In genomic region chr4:2222838-2223237, GRCh38 we compare ENCODE assay signal across 22 cellular contexts. TPM values are rescaled to one million over a fixed set of nuclear protein-coding genes. Genes with fewer than 3 reads are reported as not detected.
A peak's percentile ranks its signal among the peaks of the same experiment; 100 is the strongest.
DNase-seq lines count a peak whose midpoint lies in the region; ATAC-seq and TF ChIP-seq lines count a peak whose summit lies in the region.
"Had no signal": no experiment of that assay in that cellular context is flagged by ENCODE, and none has a peak within 500 bp of the region (broad histone marks: within the 10 kb centered on the region; RNA-seq: fewer than 3 reads in every experiment).

No MANE protein-coding gene starts in this region.

- no peaks in the 10 kb centered on the region for H3K9me3 Mint-ChIP-seq in H9
- H3K9me3 Mint-ChIP-seq: activated naive CD4-positive, alpha-beta T cell treated with anti-CD3 and anti-CD28 coated beads, Interleukin-2, amount 50 U/mL, for 72 hours; activated T-helper 1 cell treated with anti-CD3 and anti-CD28 coated beads, Interleukin-12 subunit alpha, Interleukin-12 subunit beta, Interleukin-2, Interleukin-4 antibody, amounts not matched to agents 30 ng/mL and 10 ng/mL and 1 ng/mL, durations not matched to agents 14 hours and 24 hours and 36 hours; IgD-negative memory B cell; stimulated activated naive B cell treated with anti-CD40 and anti-IgM and Interleukin-4, amounts not matched to agents 10 μg/mL and 1 μg/mL and 100 μg/mL, for 72 hours had no signal

- no peaks in the 10 kb centered on the region for H3K36me3 Mint-ChIP-seq in H9 (ENCODE audit: insufficient read depth in 1 of 3, low read depth in 3 of 3)
- H3K36me3 Mint-ChIP-seq: activated naive CD4-positive, alpha-beta T cell treated with anti-CD3 and anti-CD28 coated beads, Interleukin-2, amount 50 U/mL, for 72 hours had no signal

- H2BK120ac ChIP-seq in H9 (ENCODE audit: low read depth, low read length, poor library complexity, severe bottlenecking) = no peak overlapping the region

- H2AFZ ChIP-seq in H9 (ENCODE audit: low read length) (no peak overlapping the region), PC-3 (ENCODE audit: low read length) (no peak overlapping the region)

- no peak overlapping the region for H2BK12ac ChIP-seq in H9 (ENCODE audit: insufficient read length, low read depth, low read length)

- H3F3A ChIP-seq in PC-3 (ENCODE audit: low read length, unreplicated experiment) = no peaks in the 10 kb centered on the region

- H3K9me2 ChIP-seq in PC-3 (replicated peaks; ENCODE audit: low read length) = no peaks in the 10 kb centered on the region

- H3K4me1 ChIP-seq in H9 (ENCODE audit: insufficient read depth, low read length) (peaks cover 17% of the 10 kb centered on the region), PC-3 (ENCODE audit: insufficient read depth, low read length) (peaks cover 21% of the 10 kb centered on the region; the same call in 1 of the 2 replicates)
- H3K4me1 ChIP-seq: BLaER1 had no signal

- H3K4me3 ChIP-seq in PC-3 (ENCODE audit: low read length) = no peak overlapping the region
- H3K4me3 ChIP-seq: BLaER1, suprapubic skin had no signal

- H3K4me1 Mint-ChIP-seq in H9 = peaks cover 40% of the 10 kb centered on the region in 2 experiments

- no peak overlapping the region for H2BK5ac ChIP-seq in H9 (ENCODE audit: insufficient read length, low read length)

- H3K36me3 ChIP-seq in PC-3 (ENCODE audit: low read depth, low read length) = no peaks in the 10 kb centered on the region

- H3K4me3 Mint-ChIP-seq in H9 = peak overlapping the region in 1 of 2 experiments; percentile 69; a peak in 3 of 5 replicates
- H3K4me3 Mint-ChIP-seq: activated T-helper 1 cell treated with anti-CD3 and anti-CD28 coated beads, Interleukin-12 subunit alpha, Interleukin-12 subunit beta, Interleukin-2, Interleukin-4 antibody, amounts not matched to agents 30 ng/mL and 10 ng/mL and 1 ng/mL, durations not matched to agents 14 hours and 24 hours and 36 hours; IgD-negative memory B cell; stimulated activated naive B cell treated with anti-CD40 and anti-IgM and Interleukin-4, amounts not matched to agents 10 μg/mL and 1 μg/mL and 100 μg/mL, for 72 hours had no signal

- H3K14ac ChIP-seq in H9 (ENCODE audit: insufficient read depth, low read length) = no peak overlapping the region

- H3K4me2 ChIP-seq in H9 (ENCODE audit: insufficient read depth, insufficient read length, low read length) (peak overlapping the region; percentile 9), PC-3 (ENCODE audit: low read length) (no peak overlapping the region)
- H3K4me2 ChIP-seq: BLaER1 had no signal

- H3K23me2 ChIP-seq in H9 (ENCODE audit: insufficient read length, low read depth, low read length, poor library complexity, severe bottlenecking) = no peaks in the 10 kb centered on the region

- H2AK5ac ChIP-seq in H9 (ENCODE audit: insufficient read length, low read length) = no peak overlapping the region

- H4K91ac ChIP-seq in H9 (ENCODE audit: insufficient read length, low read depth, low read length) = no peak overlapping the region

- H2BK20ac ChIP-seq in H9 (ENCODE audit: low read depth, low read length, poor library complexity, severe bottlenecking) = no peak overlapping the region

- no peak overlapping the region for H3K4ac ChIP-seq in H9 (ENCODE audit: low read depth, low read length)

- H3K79me1 ChIP-seq in H9 (ENCODE audit: insufficient read depth, low read depth, low read length, poor library complexity, severe bottlenecking) = no peaks in the 10 kb centered on the region

- no peak overlapping the region for H3K23ac ChIP-seq in H9 (ENCODE audit: insufficient read length, low read depth, low read length)

- intact Hi-C loops in PC-3 (cut with micrococcal nuclease) = loop anchor here (5.0 kb wide), 1 partner anchor 239 kb away; no protein-coding TSS in a partner anchor

- no peak overlapping the region for H3T11ph ChIP-seq in H9 (ENCODE audit: low read length)

- H3K27ac ChIP-seq in C4-2B (peak overlapping the region; percentile 53), H9 (ENCODE audit: insufficient read length, low read depth, low read length) (no peak overlapping the region), PC-3 (ENCODE audit: low read length) (no peak overlapping the region), caudate nucleus (ENCODE audit: low read depth, low read length) (no peak overlapping the region)
- H3K27ac ChIP-seq: BLaER1, suprapubic skin had no signal

- H4K20me1 ChIP-seq in H9 (ENCODE audit: control insufficient read depth, insufficient read depth, insufficient read length) = no peaks in the 10 kb centered on the region
- no peaks in the 10 kb centered on the region for H4K20me1 ChIP-seq in PC-3 (ENCODE audit: low read length)

- H3K27me3 ChIP-seq in H9 (ENCODE audit: insufficient read depth, low read length) (no peaks in the 10 kb centered on the region), PC-3 (ENCODE audit: low read length) (no peaks in the 10 kb centered on the region)
- H3K27me3 ChIP-seq: BLaER1, suprapubic skin had no signal

- ATAC-seq in PC-3 = peak; percentile 53
- ATAC-seq in GM21447 (IDR thresholded peaks at IDR 0.05; ENCODE audit: unreplicated experiment) = no peak
- ATAC-seq in HG02981 (IDR thresholded peaks at IDR 0.05; ENCODE audit: unreplicated experiment) = no peak
- ATAC-seq: activated naive CD4-positive, alpha-beta T cell treated with anti-CD3 and anti-CD28 coated beads, Interleukin-2, amount 50 U/mL, for 72 hours; stimulated activated naive B cell treated with anti-CD40 and anti-IgM and Interleukin-4, amounts not matched to agents 10 μg/mL and 1 μg/mL and 100 μg/mL, for 72 hours had no signal

- H3K27ac Mint-ChIP-seq in H9 = peak overlapping the region in 2 of 3 experiments; percentile 50 to 98; a peak in 5 of 7 replicates
- H3K27ac Mint-ChIP-seq: activated T-helper 1 cell treated with anti-CD3 and anti-CD28 coated beads, Interleukin-12 subunit alpha, Interleukin-12 subunit beta, Interleukin-2, Interleukin-4 antibody, amounts not matched to agents 30 ng/mL and 10 ng/mL and 1 ng/mL, durations not matched to agents 14 hours and 24 hours and 36 hours; stimulated activated naive B cell treated with anti-CD40 and anti-IgM and Interleukin-4, amounts not matched to agents 10 μg/mL and 1 μg/mL and 100 μg/mL, for 72 hours had no signal

- no peak overlapping the region for H4K8ac ChIP-seq in H9 (replicated peaks; ENCODE audit: insufficient read length, low read depth, low read length)

- H3K9ac ChIP-seq in H9 (ENCODE audit: extremely low read depth, insufficient read length, low read length) (no peak overlapping the region), PC-3 (ENCODE audit: low read length) (no peak overlapping the region)
- H3K9ac ChIP-seq: BLaER1 had no signal

- no TSS peak for BruUV-seq in PC-3 (replicated peaks; lab: Mats Ljungman, UMichigan)

- CTCF ChIA-PET in PC-3 (lab: Charles Lee) = interaction anchor here (0.6 kb wide), 1 partner anchor 135 kb away, joined by 3 read pairs; no protein-coding TSS in a partner anchor

- DNase-seq in H9 (no peak), PC-3 (peak; percentile 57), left kidney (ENCODE audit: low read depth, low spot score) (peak; percentile 77), T1000 (lab: John Stamatoyannopoulos, UW) (no peak), caudate nucleus (lab: John Stamatoyannopoulos, UW) (no peak)
- DNase-seq: ACHN; activated CD4-positive, alpha-beta T cell treated with anti-CD3 and anti-CD28 coated beads, Interleukin-2, amount 50 U/mL, for 1 hour; Calu3; mesenchymal stem cell; NCI-H226; nucleus accumbens; stimulated activated CD4-positive, alpha-beta T cell treated with anti-CD3 and anti-CD28 coated beads, Interleukin-12 subunit alpha, Interleukin-12 subunit beta, amount 100 ng/mL, for 4 hours; stimulated activated CD4-positive, alpha-beta T cell treated with anti-CD3 and anti-CD28 coated beads, Interleukin-4, amount 100 ng/mL, for 24 hours; stimulated activated naive B cell treated with anti-CD40 and anti-IgM and Interleukin-4, amounts not matched to agents 10 μg/mL and 1 μg/mL and 100 μg/mL, for 72 hours had no signal

- no peak overlapping the region for H3K18ac ChIP-seq in H9 (ENCODE audit: insufficient read length, low read depth, low read length)

- POLR2A ChIA-PET in PC-3 (lab: Charles Lee; ENCODE audit: unreplicated experiment) = interaction anchor here (0.5 kb wide), 1 partner anchor 313 kb away, joined by 3 read pairs; no protein-coding TSS in a partner anchor

- H3K9me3 ChIP-seq in H9 (ENCODE audit: control insufficient read depth, low read depth, low read length) (no peaks in the 10 kb centered on the region), PC-3 (ENCODE audit: low read length) (no peaks in the 10 kb centered on the region)
- H3K9me3 ChIP-seq: BLaER1, suprapubic skin had no signal

- no peak overlapping the region for H3K56ac ChIP-seq in H9 (ENCODE audit: insufficient read length, low read depth, low read length)

- no peaks in the 10 kb centered on the region for H3K27me3 Mint-ChIP-seq in H9 (ENCODE audit: low read depth)
- H3K27me3 Mint-ChIP-seq: IgD-negative memory B cell; stimulated activated naive B cell treated with anti-CD40 and anti-IgM and Interleukin-4, amounts not matched to agents 10 μg/mL and 1 μg/mL and 100 μg/mL, for 72 hours had no signal

- H4K5ac ChIP-seq in H9 (ENCODE audit: insufficient read length, low read depth, low read length) = no peak overlapping the region

- H3K79me2 ChIP-seq in H9 (ENCODE audit: insufficient read depth, low read length) = no peaks in the 10 kb centered on the region; the same call in 1 of the 2 replicates
- H3K79me2 ChIP-seq in PC-3 (ENCODE audit: low read length) = no peaks in the 10 kb centered on the region

- no CpG with 5 or more reads among the region's 2 CpGs for WGBS in H9 (ENCODE audit: extremely low coverage, insufficient read length, low lambda C conversion rate)

- TF ChIP-seq CTCF in C4-2B (conservative IDR thresholded peaks at IDR 0.05) (no peak), H9 (conservative IDR thresholded peaks at IDR 0.05) (no peak), PC-3 (conservative IDR thresholded peaks at IDR 0.05; ENCODE audit: low read depth, low read length) (no peak)

- no peak overlapping the region for H2BK15ac ChIP-seq in H9 (ENCODE audit: low read depth, low read length)

RNA-seq across cellular contexts. Expression of gene HAUS3, which starts 19.1 kb away (rescaled TPM):
- total RNA-seq in H9 (2021) (18.0 and 19.1 TPM in 2 replicates), PC-3 (2014; rRNA removed) (6.2 and 9.5 TPM in 2 replicates)

RNA-seq across cellular contexts. Expression of gene POLN, which starts 19.1 kb away (rescaled TPM):
- total RNA-seq in H9 (2021) = 0.74 and 1.5 TPM in 2 replicates
- 0.26 and 1.5 TPM in 2 replicates for total RNA-seq in PC-3 (2014; rRNA removed)

RNA-seq across cellular contexts. Expression of gene MXD4, which starts 39.1 kb away (rescaled TPM):
- total RNA-seq in H9 (2021) (24.1 and 25.4 TPM in 2 replicates), PC-3 (2014; rRNA removed) (18.9 and 27.6 TPM in 2 replicates)

Comparison
In these comparisons a context has a peak if more than half of its experiments do, and no peak if none do; other contexts are left out.
1. DNase-seq: peak in PC-3 (single experiment) and left kidney (single experiment); none in H9 (single experiment), T1000 (single experiment) and caudate nucleus (0 of 61).